In genomic region chr11:64887757-64888405, GRCh38 we compare ENCODE assay signal across 9 cellular contexts. TPM values are rescaled to one million over a fixed set of nuclear protein-coding genes. Genes with fewer than 3 reads are reported as not detected.
A peak's percentile ranks its signal among the peaks of the same experiment; 100 is the strongest.
DNase-seq lines count a peak whose midpoint lies in the region; ATAC-seq, FAIRE-seq and TF ChIP-seq lines count a peak whose summit lies in the region.
"Had no signal": no experiment of that assay in that cellular context is flagged by ENCODE, and none has a peak within 500 bp of the region (broad histone marks: within the 10 kb centered on the region; RNA-seq: fewer than 3 reads in every experiment).

No MANE protein-coding gene starts in this region.

- peak overlapping the region in 1 of 2 experiments; percentile 31; a peak in 1 of 4 replicates for H3K27ac ChIP-seq in SK-N-SH (ENCODE audit: low read depth in 2 of 2, low read length in 1 of 2)
- peak overlapping the region; percentile 76 for H3K27ac ChIP-seq in psoas muscle

- peak overlapping the region; percentile 88 for H3K27ac Mint-ChIP-seq in activated naive CD4-positive, alpha-beta T cell treated with anti-CD3 and anti-CD28 coated beads, Interleukin-2, amount 50 U/mL, for 24 hours

- H3K9me3 Mint-ChIP-seq in activated naive CD4-positive, alpha-beta T cell treated with anti-CD3 and anti-CD28 coated beads, Interleukin-2, amount 50 U/mL, for 24 hours: no peaks in the 10 kb centered on the region

- peak; percentile 65 for TF ChIP-seq CTCF in BE2C (IDR thresholded peaks at IDR 0.05; ENCODE audit: low read depth, low read length)
- peak; percentile 91 for TF ChIP-seq CTCF in SK-N-SH (IDR thresholded peaks at IDR 0.05)
- peak; percentile 99 for TF ChIP-seq CTCF in psoas muscle (IDR thresholded peaks at IDR 0.05)

- H3K4me1 ChIP-seq in BE2C (peaks cover 3% of the 10 kb centered on the region), SK-N-SH (ENCODE audit: control insufficient read depth in 1 of 2, insufficient read depth in 2 of 2, low read depth in 1 of 2, low read length in 1 of 2) (peaks cover 0 to 12% of the 10 kb centered on the region in 2 experiments; a peak in 1 of 4 replicates), psoas muscle (peaks cover 6% of the 10 kb centered on the region)

- H3K36me3 ChIP-seq in BE2C (no peaks in the 10 kb centered on the region), SK-N-SH (replicated peaks in 1 of 2; ENCODE audit: control insufficient read depth in 1 of 2, insufficient read depth in 2 of 2, low read length in 1 of 2) (no peaks in the 10 kb centered on the region), psoas muscle (ENCODE audit: insufficient read depth in 1 of 2, low read depth in 1 of 2) (no peaks in the 10 kb centered on the region)

- H3K9ac ChIP-seq in SK-N-SH: peak overlapping the region; percentile 34; the same call in 1 of the 2 replicates

- H3K9me3 ChIP-seq in BE2C (no peaks in the 10 kb centered on the region), SK-N-SH (no peaks in the 10 kb centered on the region), psoas muscle (no peaks in the 10 kb centered on the region)

- peak overlapping the region; percentile 100 for H2AFZ ChIP-seq in SK-N-SH (ENCODE audit: low read depth)

- H4K20me1 ChIP-seq in SK-N-SH (ENCODE audit: insufficient read depth): no peaks in the 10 kb centered on the region

- 42% methylated on average over 11 of the region's 34 CpGs for WGBS in SK-N-SH (ENCODE audit: low lambda C conversion rate)
- 16 to 32% (median 20%) methylated on average over 20 to 34 of the region's 34 CpGs for WGBS in psoas muscle, 3 donors

- H3F3A ChIP-seq in SK-N-SH (replicated peaks; ENCODE audit: insufficient read depth): peaks cover 5% of the 10 kb centered on the region

- FAIRE-seq in GM19239 (lab: Jason Lieb, UNC) (peak; percentile 91), urothelium cell line (lab: Jason Lieb, UNC) (no peak)

- CTCF ChIA-PET in SK-N-SH (lab: Yijun Ruan, JAX): interaction anchor here (0.5 to 26.7 kb wide), 39 partner anchors 9 to 500 kb away, joined by 3 to 530 read pairs (median 4); partner anchors contain the start of genes ARL2, CDC42BPG and EHD1

- ATAC-seq in left cardiac atrium (peak; percentile 91 to 94), psoas muscle (peak; percentile 90 to 98 (median 96))

- peaks cover 30% of the 10 kb centered on the region for H3K4me1 Mint-ChIP-seq in activated naive CD4-positive, alpha-beta T cell treated with anti-CD3 and anti-CD28 coated beads, Interleukin-2, amount 50 U/mL, for 24 hours

- H3K9me2 ChIP-seq in SK-N-SH: no peaks in the 10 kb centered on the region

- TF ChIP-seq RAD21 in Ishikawa (IDR thresholded peaks at IDR 0.05; ENCODE audit: low read depth): peak; percentile 49; the same call in 1 of the 2 replicates
- TF ChIP-seq RAD21 in SK-N-SH (IDR thresholded peaks at IDR 0.05; ENCODE audit: low read length): 0 out of 2 replicates have a peak, but pooled peaks have one; percentile 31

- peak; percentile 72 for DNase-seq in BE2C
- DNase-seq in GM19239 (ENCODE audit: insufficient read length, low spot score): peak; percentile 74
- peak; percentile 97 for DNase-seq in SK-N-SH
- peak; percentile 85 for DNase-seq in left cardiac atrium
- DNase-seq in psoas muscle: peak; percentile 86 to 91
- peak; percentile 90 for DNase-seq in urothelium cell line (ENCODE audit: low spot score)

- H3K27me3 ChIP-seq in BE2C: no peaks in the 10 kb centered on the region
- H3K27me3 ChIP-seq in SK-N-SH (ENCODE audit: insufficient read depth): no peaks in the 10 kb centered on the region
- no peaks in the 10 kb centered on the region for H3K27me3 ChIP-seq in psoas muscle (ENCODE audit: insufficient read depth in 3 of 3, low read length in 2 of 3)

- H3K36me3 Mint-ChIP-seq in activated naive CD4-positive, alpha-beta T cell treated with anti-CD3 and anti-CD28 coated beads, Interleukin-2, amount 50 U/mL, for 24 hours: no peaks in the 10 kb centered on the region

- H3K4me3 ChIP-seq in BE2C (ENCODE audit: low read depth, low read length) (peak overlapping the region; percentile 29; the same call in 1 of the 2 replicates), SK-N-SH (ENCODE audit: low read depth in 2 of 2, low read length in 1 of 2) (peak overlapping the region in 1 of 2 experiments; percentile 35; a peak in 1 of 4 replicates), psoas muscle (peak overlapping the region; percentile 52)

- H3K4me2 ChIP-seq in SK-N-SH: 0 out of 2 replicates have a peak overlapping the region, but pooled peaks have one; percentile 47

- TF ChIP-seq EP300 in Ishikawa (IDR thresholded peaks at IDR 0.05; ENCODE audit: borderline replicate concordance) (no peak), SK-N-SH (IDR thresholded peaks at IDR 0.05; ENCODE audit: borderline replicate concordance in 1 of 2, low read depth in 1 of 2, low read length in 1 of 2) (no peak)

- peak overlapping the region; percentile 81 for H3K4me3 Mint-ChIP-seq in activated naive CD4-positive, alpha-beta T cell treated with anti-CD3 and anti-CD28 coated beads, Interleukin-2, amount 50 U/mL, for 24 hours

- POLR2A ChIA-PET in SK-N-SH (lab: Yijun Ruan, JAX): interaction anchor here (0.6 to 1.3 kb wide), 2 partner anchors 9 to 28 kb away, joined by 3 to 5 read pairs; partner anchors contain the start of gene EHD1

- intact Hi-C loops in left cardiac atrium (cut with DNase I) (no loop called here), psoas muscle (cut with DNase I) (no loop called here)

- no peaks in the 10 kb centered on the region for H3K27me3 Mint-ChIP-seq in activated naive CD4-positive, alpha-beta T cell treated with anti-CD3 and anti-CD28 coated beads, Interleukin-2, amount 50 U/mL, for 24 hours

- no peaks in the 10 kb centered on the region for H3K79me2 ChIP-seq in SK-N-SH (ENCODE audit: insufficient read depth)

TF ChIP-seq in Ishikawa, 13 proteins besides CTCF, POLR2A, EP300 and RAD21:
- TF ChIP-seq EGR1 (IDR thresholded peaks at IDR 0.05): no peak

TF ChIP-seq in SK-N-SH, 30 proteins besides CTCF, POLR2A, EP300 and RAD21 (continues in another document):
- TF ChIP-seq ELF1 (IDR thresholded peaks at IDR 0.05) (no peak), YY1 (IDR thresholded peaks at IDR 0.05; ENCODE audit: low read depth) (no peak), MXI1 (IDR thresholded peaks at IDR 0.05; ENCODE audit: low read depth, low read length) (peak; percentile 53; the same call in 1 of the 2 replicates), GATA2 (CRISPR knock-in tag; IDR thresholded peaks at IDR 0.05) (no peak), IRF3 (IDR thresholded peaks at IDR 0.05; ENCODE audit: low read depth, low read length) (no peak), JUND (IDR thresholded peaks at IDR 0.05) (no peak), MAX (IDR thresholded peaks at IDR 0.05; ENCODE audit: low read depth) (peak; percentile 44; the same call in 1 of the 2 replicates), POLR2AphosphoS5 (IDR thresholded peaks at IDR 0.05; ENCODE audit: low read depth, low read length) (peak; percentile 17; the same call in 1 of the 2 replicates)

RNA-seq across cellular contexts. Expression of gene EHD1, which starts 9.5 kb away (rescaled TPM):
- polyA plus RNA-seq in BE2C (2012; ENCODE audit: insufficient read depth, insufficient read length, low read depth): 73.8 TPM
- polyA plus RNA-seq in SK-N-SH (2012; rRNA removed): 57.6 and 93.3 TPM in 2 replicates
- 34.4 and 51.6 TPM in 2 replicates for polyA plus RNA-seq in SK-N-SH (2012; cell fraction: cytosol; rRNA removed)
- polyA plus RNA-seq in SK-N-SH (2012; cell fraction: nucleus; rRNA removed): 104 and 118 TPM in 2 replicates
- total RNA-seq in left cardiac atrium: 10 to 100 TPM; 36.6 to 43.1 TPM
- total RNA-seq in psoas muscle: 10 to 100 TPM; 34.7 to 71.0 (median 61.1) TPM
- polyA plus RNA-seq in psoas muscle: 100 to 1,000 TPM in 1 of 3 donors, 10 to 100 TPM in 2; 23.5 to 174 (median 30.9) TPM

RNA-seq across cellular contexts. Expression of gene ATG2A, which starts 29.1 kb away (rescaled TPM):
- polyA plus RNA-seq in BE2C (2012; ENCODE audit: insufficient read depth, insufficient read length, low read depth): 19.9 TPM
- polyA plus RNA-seq in SK-N-SH (2012; rRNA removed) (6.2 and 7.1 TPM in 2 replicates), psoas muscle (10 to 100 TPM; 11.0 to 17.9 (median 15.4) TPM)
- 1.7 and 3.1 TPM in 2 replicates for polyA plus RNA-seq in SK-N-SH (2012; cell fraction: cytosol; rRNA removed)
- 21.7 and 27.5 TPM in 2 replicates for polyA plus RNA-seq in SK-N-SH (2012; cell fraction: nucleus; rRNA removed)
- total RNA-seq in left cardiac atrium (10 to 100 TPM; 12.3 to 14.6 TPM), psoas muscle (10 to 100 TPM; 19.5 to 21.6 (median 20.6) TPM)

RNA-seq across cellular contexts. Expression of gene PPP2R5B, which starts 36.6 kb away (rescaled TPM):
- polyA plus RNA-seq in BE2C (2012; ENCODE audit: insufficient read depth, insufficient read length, low read depth): 18.3 TPM
- polyA plus RNA-seq in SK-N-SH (2012; rRNA removed): 15.1 and 16.7 TPM in 2 replicates
- 8.2 and 11.7 TPM in 2 replicates for polyA plus RNA-seq in SK-N-SH (2012; cell fraction: cytosol; rRNA removed)
- 40.9 and 48.9 TPM in 2 replicates for polyA plus RNA-seq in SK-N-SH (2012; cell fraction: nucleus; rRNA removed)
- total RNA-seq in left cardiac atrium: 10 to 100 TPM; 17.9 to 20.5 TPM
- 10 to 100 TPM; 13.2 to 21.9 (median 18.1) TPM for total RNA-seq in psoas muscle
- 10 to 100 TPM; 14.9 to 36.1 (median 16.8) TPM for polyA plus RNA-seq in psoas muscle

RNA-seq across cellular contexts. Expression of gene CDC42BPG, which starts 43.4 kb away (rescaled TPM):
- polyA plus RNA-seq in BE2C (2012; ENCODE audit: insufficient read depth, insufficient read length, low read depth): 0.39 TPM
- polyA plus RNA-seq in SK-N-SH (2012; rRNA removed): 0.33 and 0.42 TPM in 2 replicates
- 0.15 and 0.25 TPM in 2 replicates for polyA plus RNA-seq in SK-N-SH (2012; cell fraction: cytosol; rRNA removed)
- 1.00 and 1.3 TPM in 2 replicates for polyA plus RNA-seq in SK-N-SH (2012; cell fraction: nucleus; rRNA removed)
- total RNA-seq in left cardiac atrium: under 1 TPM; 0.55 to 0.65 TPM
- total RNA-seq in psoas muscle: 1 to 10 TPM in 1 of 4 donors, under 1 TPM in 2, not detected in 1; 0.05 to 2.2 (median 0.08) TPM
- under 1 TPM; 0.04 to 0.06 (median 0.05) TPM for polyA plus RNA-seq in psoas muscle

RNA-seq across cellular contexts. Expression of gene GPHA2, which starts 47.8 kb away (rescaled TPM):
- not detected for polyA plus RNA-seq in BE2C (2012; ENCODE audit: insufficient read depth, insufficient read length, low read depth)
- polyA plus RNA-seq in SK-N-SH (2012; rRNA removed) (not detected in 2 replicates), psoas muscle (not detected)
- polyA plus RNA-seq in SK-N-SH (2012; cell fraction: cytosol; rRNA removed): not detected in 2 replicates
- not detected in 2 replicates for polyA plus RNA-seq in SK-N-SH (2012; cell fraction: nucleus; rRNA removed)
- total RNA-seq in left cardiac atrium (not detected), psoas muscle (not detected)
- total RNA-seq: T-helper 1 cell treated with Interleukin-12 subunit alpha and Interleukin-12 subunit beta and Interleukin-4 antibody, amounts not matched to agents 30 ng/mL and 1 ng/mL, for 36 hours had no signal
